In the genomic region with DNA sequence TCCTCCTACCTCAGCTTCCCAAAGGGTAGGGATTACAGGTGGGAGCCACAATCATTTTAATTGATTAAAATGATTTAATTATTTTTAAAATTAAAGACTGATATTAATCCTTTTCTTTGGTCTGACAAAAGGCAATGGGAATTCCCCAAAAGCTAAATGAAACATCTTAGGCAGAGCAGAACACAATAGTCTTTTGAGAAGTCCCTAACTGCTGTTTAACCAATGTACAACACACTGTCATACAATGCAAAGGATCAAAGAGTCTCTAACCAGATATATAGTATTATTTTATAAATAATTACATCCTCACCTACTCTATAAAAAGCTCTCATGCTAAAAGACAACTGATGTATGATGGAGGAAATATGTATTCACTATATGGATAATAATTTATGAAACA, we compare ENCODE assay signal across 16 cellular contexts. TPM values are rescaled to one million over a fixed set of nuclear protein-coding genes. Genes with fewer than 3 reads are reported as not detected.
DNase-seq lines count a peak whose midpoint lies in the region; ATAC-seq, FAIRE-seq and TF ChIP-seq lines count a peak whose summit lies in the region.
"Had no signal": no experiment of that assay in that cellular context is flagged by ENCODE, and none has a peak within 500 bp of the region (broad histone marks: within the 10 kb centered on the region; RNA-seq: fewer than 3 reads in every experiment).

No MANE protein-coding gene starts in this region.

- FAIRE-seq in GM12878 (lab: Jason Lieb, UNC): no peak
- FAIRE-seq in frontal cortex (lab: Jason Lieb, UNC): no peak
- FAIRE-seq: GM12892, GM19239 had no signal

- ATAC-seq in GM19463 (IDR thresholded peaks at IDR 0.05; ENCODE audit: unreplicated experiment): peak; percentile 45
- peak; percentile 84 for ATAC-seq in GM12878

- H3K4me3 ChIP-seq in GM12878: no peak overlapping the region
- H3K4me3 ChIP-seq: BLaER1 had no signal

- H3K27me3 ChIP-seq in GM12878 (replicated peaks in 1 of 2; ENCODE audit: control insufficient read depth in 2 of 2, insufficient read depth in 2 of 2, low read length in 1 of 2): no peaks in the 10 kb centered on the region
- H3K27me3 ChIP-seq: BLaER1 had no signal

- in situ Hi-C loops in GM12878 (cut with MboI): no loop called here

- H4K20me1 ChIP-seq in GM12878 (ENCODE audit: control insufficient read depth, insufficient read depth): no peaks in the 10 kb centered on the region
- H4K20me1 ChIP-seq: BLaER1 had no signal

- TF ChIP-seq RAD21 in GM12878 (IDR thresholded peaks at IDR 0.05; ENCODE audit: insufficient read depth, low read depth, low read length): no peak

- BruUV-seq in GM12878 (replicated peaks; lab: Mats Ljungman, UMichigan): no TSS peak

- H3K4me2 ChIP-seq in GM12878 (ENCODE audit: control insufficient read depth, insufficient read depth): no peak overlapping the region
- H3K4me2 ChIP-seq: BLaER1 had no signal

- no peaks in the 10 kb centered on the region for H3K4me1 ChIP-seq in GM12878 (ENCODE audit: control insufficient read depth, insufficient read depth, low read length)
- H3K4me1 ChIP-seq: BLaER1 had no signal

- POLR2A ChIA-PET in GM12878 (lab: Charles Lee): interaction anchor here (1.2 kb wide), 1 partner anchor 48 kb away, joined by 4 read pairs; the partner anchor contains the start of gene THAP9

- H3K79me2 ChIP-seq in GM12878 (ENCODE audit: control insufficient read depth, insufficient read depth, low read length): no peaks in the 10 kb centered on the region

- SMC1A ChIA-PET in GM12878 (lab: Charles Lee; ENCODE audit: uncharacterized antibody, unreplicated experiment): interaction anchor here (1.0 kb wide), 1 partner anchor 18 kb away, joined by 3 read pairs; no protein-coding TSS in a partner anchor

- no peak overlapping the region for H3K27ac ChIP-seq in GM12878 (ENCODE audit: control insufficient read depth, insufficient read depth)
- H3K27ac ChIP-seq: BLaER1, HL-60 had no signal

- H3K36me3 ChIP-seq in GM12878 (ENCODE audit: control insufficient read depth in 2 of 2, insufficient read depth in 2 of 2, low read length in 1 of 2): peaks cover 0 to 8% of the 10 kb centered on the region in 2 experiments; a peak in 1 of 4 replicates

- H2AFZ ChIP-seq in GM12878 (ENCODE audit: control insufficient read depth, low read depth, low read length): no peak overlapping the region

- CTCF ChIA-PET in GM12878 (lab: Yijun Ruan, JAX): interaction anchor here (1.1 kb wide), 1 partner anchor 225 kb away, joined by 3 read pairs; no protein-coding TSS in a partner anchor

- DNase-seq in GM10266 (ENCODE audit: extremely low spot score) (peak; percentile 14), GM12878 (ENCODE audit: low read depth, low spot score) (no peak), amygdala (lab: John Stamatoyannopoulos, UW) (no peak), frontal cortex (ENCODE audit: low spot score in 2 of 2) (no peak), DMS 273 (lab: John Stamatoyannopoulos, UW; ENCODE audit: unreplicated experiment) (no peak), superior temporal gyrus (ENCODE audit: extremely low spot score) (no peak)
- DNase-seq: 8988T; CD4-positive, alpha-beta memory T cell; DMS79 treated with DMSO at 0.1 percent for 48 hours; GOT3; H7 had no signal

- H3K9ac ChIP-seq in GM12878 (ENCODE audit: control insufficient read depth, insufficient read depth, low read length): no peak overlapping the region
- H3K9ac ChIP-seq: BLaER1 had no signal

- TF ChIP-seq POLR2A in GM12878 (IDR thresholded peaks at IDR 0.05; ENCODE audit: low read depth, low read length): no peak

- no peaks in the 10 kb centered on the region for H3K9me3 ChIP-seq in GM12878 (replicated peaks; ENCODE audit: control insufficient read depth, insufficient read depth, low read length)
- H3K9me3 ChIP-seq: BLaER1 had no signal

- TF ChIP-seq EP300 in GM12878 (IDR thresholded peaks at IDR 0.05; ENCODE audit: borderline replicate concordance in 1 of 2, control insufficient read depth in 1 of 2, low read depth in 2 of 2, low read length in 2 of 2): no peak

- RAD21 ChIA-PET in GM12878 (lab: Charles Lee; ENCODE audit: unreplicated experiment): interaction anchor here (0.8 to 1.2 kb wide), 2 partner anchors 64 to 68 kb away, joined by 4 to 5 read pairs; partner anchors contain the start of gene LIN54

- TF ChIP-seq CTCF in GM10266 (IDR thresholded peaks at IDR 0.05; ENCODE audit: control insufficient read depth, insufficient read depth, low read depth, missing control alignments): no peak
- no peak for TF ChIP-seq CTCF in GM12878 (IDR thresholded peaks at IDR 0.05 in 2 of 3, conservative IDR thresholded peaks at IDR 0.05 in 1 of 3; ENCODE audit: control insufficient read depth in 2 of 3, extremely low read depth in 1 of 3, insufficient read depth in 1 of 3, low read depth in 3 of 3, low read length in 3 of 3)

- intact Hi-C loops in GM12878 (cut with micrococcal nuclease; ENCODE audit: unreplicated experiment): no loop called here

TF ChIP-seq in GM12878, 131 proteins besides CTCF, POLR2A, EP300 and RAD21 (continues in another document):
- TF ChIP-seq PML (IDR thresholded peaks at IDR 0.05; ENCODE audit: low read length) (no peak), WRNIP1 (IDR thresholded peaks at IDR 0.05; ENCODE audit: borderline replicate concordance, low read depth, low read length) (no peak), IKZF2 (IDR thresholded peaks at IDR 0.05) (no peak), NR2F1 (conservative IDR thresholded peaks at IDR 0.05) (no peak)
- TF ChIP-seq, protein P1, sequence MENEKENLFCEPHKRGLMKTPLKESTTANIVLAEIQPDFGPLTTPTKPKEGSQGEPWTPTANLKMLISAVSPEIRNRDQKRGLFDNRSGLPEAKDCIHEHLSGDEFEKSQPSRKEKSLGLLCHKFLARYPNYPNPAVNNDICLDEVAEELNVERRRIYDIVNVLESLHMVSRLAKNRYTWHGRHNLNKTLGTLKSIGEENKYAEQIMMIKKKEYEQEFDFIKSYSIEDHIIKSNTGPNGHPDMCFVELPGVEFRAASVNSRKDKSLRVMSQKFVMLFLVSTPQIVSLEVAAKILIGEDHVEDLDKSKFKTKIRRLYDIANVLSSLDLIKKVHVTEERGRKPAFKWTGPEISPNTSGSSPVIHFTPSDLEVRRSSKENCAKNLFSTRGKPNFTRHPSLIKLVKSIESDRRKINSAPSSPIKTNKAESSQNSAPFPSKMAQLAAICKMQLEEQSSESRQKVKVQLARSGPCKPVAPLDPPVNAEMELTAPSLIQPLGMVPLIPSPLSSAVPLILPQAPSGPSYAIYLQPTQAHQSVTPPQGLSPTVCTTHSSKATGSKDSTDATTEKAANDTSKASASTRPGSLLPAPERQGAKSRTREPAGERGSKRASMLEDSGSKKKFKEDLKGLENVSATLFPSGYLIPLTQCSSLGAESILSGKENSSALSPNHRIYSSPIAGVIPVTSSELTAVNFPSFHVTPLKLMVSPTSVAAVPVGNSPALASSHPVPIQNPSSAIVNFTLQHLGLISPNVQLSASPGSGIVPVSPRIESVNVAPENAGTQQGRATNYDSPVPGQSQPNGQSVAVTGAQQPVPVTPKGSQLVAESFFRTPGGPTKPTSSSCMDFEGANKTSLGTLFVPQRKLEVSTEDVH (IDR thresholded peaks at IDR 0.05; ENCODE audit: low read depth, partially characterized antibody): no peak

RNA-seq across cellular contexts. Expression of gene THAP9, which starts 47.0 kb away (rescaled TPM):
- 10.3 and 10.8 TPM in 2 replicates for total RNA-seq in GM12878 (2013; cell fraction: nucleolus; rRNA removed)
- total RNA-seq in GM12878 (2014; rRNA removed) (4.9 TPM in 2 replicates), GM12878 (2014; rRNA removed; fragmentation: Illumina TruSeq; extraction: Trizol) (4.9 and 5.6 TPM in 2 replicates), GM12878 (2021) (3.6 and 3.8 TPM in 2 replicates), frontal cortex (17.5 TPM)
- polyA plus RNA-seq in GM12878 (2011; ENCODE audit: low read depth): 1.4 TPM
- polyA plus RNA-seq in GM12878 (2011; rRNA removed) (4.1 and 5.2 TPM in 2 replicates), GM12878 (2014; fragmentation: Illumina TruSeq; extraction: Trizol) (2.4 and 2.5 TPM in 2 replicates), GM12878 (2014; fragmentation: Nextera tagmentation; extraction: Ambion mirVana) (1 to 10 TPM; 2.4 to 2.5 TPM), GM12878 (2014; rRNA removed) (2.2 and 3.9 TPM in 2 replicates), GM12878 (2016; fragmentation: Nextera tagmentation; extraction: Ambion mirVana) (1 to 10 TPM; 2.1 to 3.0 TPM)
- 1.4 and 2.0 TPM in 2 replicates for polyA plus RNA-seq in GM12878 (2011; cell fraction: cytosol; rRNA removed)
- polyA plus RNA-seq in GM12878 (2011; cell fraction: nucleus; rRNA removed): 2.4 and 3.0 TPM in 2 replicates
- 1.6 and 2.2 TPM in 2 replicates for polyA plus RNA-seq in GM12878 (2012)
- polyA minus RNA-seq in GM12878 (2011; rRNA and poly(A)+ RNA removed): 3.0 and 4.6 TPM in 2 replicates
- polyA minus RNA-seq in GM12878 (2011; cell fraction: cytosol; rRNA and poly(A)+ RNA removed): 0.83 and 3.7 TPM in 2 replicates
- polyA minus RNA-seq in GM12878 (2011; cell fraction: nucleus; rRNA and poly(A)+ RNA removed): 3.3 and 3.5 TPM in 2 replicates

RNA-seq across cellular contexts. Expression of gene SEC31A, which starts 56.5 kb away (rescaled TPM):
- total RNA-seq in GM12878 (2013; cell fraction: nucleolus; rRNA removed): 586 and 624 TPM in 2 replicates
- 83.7 and 95.0 TPM in 2 replicates for total RNA-seq in GM12878 (2014; rRNA removed)
- total RNA-seq in GM12878 (2014; rRNA removed; fragmentation: Illumina TruSeq; extraction: Trizol): 126 and 132 TPM in 2 replicates
- 119 and 127 TPM in 2 replicates for total RNA-seq in GM12878 (2021)
- 85.3 TPM for polyA plus RNA-seq in GM12878 (2011; ENCODE audit: low read depth)
- 146 and 147 TPM in 2 replicates for polyA plus RNA-seq in GM12878 (2011; rRNA removed)
- polyA plus RNA-seq in GM12878 (2011; cell fraction: cytosol; rRNA removed): 89.4 and 109 TPM in 2 replicates
- 103 TPM in 2 replicates for polyA plus RNA-seq in GM12878 (2011; cell fraction: nucleus; rRNA removed)
- polyA plus RNA-seq in GM12878 (2012): 117 and 128 TPM in 2 replicates
- 159 and 200 TPM in 2 replicates for polyA plus RNA-seq in GM12878 (2014; fragmentation: Illumina TruSeq; extraction: Trizol)
- 10 to 100 TPM; 74.6 to 80.8 TPM for polyA plus RNA-seq in GM12878 (2014; fragmentation: Nextera tagmentation; extraction: Ambion mirVana)
- 84.2 and 92.9 TPM in 2 replicates for polyA plus RNA-seq in GM12878 (2014; rRNA removed)
- 100 to 1,000 TPM; 160 to 171 TPM for polyA plus RNA-seq in GM12878 (2016; fragmentation: Nextera tagmentation; extraction: Ambion mirVana)
- 164 and 213 TPM in 2 replicates for polyA minus RNA-seq in GM12878 (2011; rRNA and poly(A)+ RNA removed)
- 47.4 and 58.1 TPM in 2 replicates for polyA minus RNA-seq in GM12878 (2011; cell fraction: cytosol; rRNA and poly(A)+ RNA removed)
- 89.0 and 125 TPM in 2 replicates for polyA minus RNA-seq in GM12878 (2011; cell fraction: nucleus; rRNA and poly(A)+ RNA removed)
- total RNA-seq in frontal cortex: 117 TPM
